1 cellular context compared by ENCODE assay signal in genomic region chr17:78875738-78876597, GRCh38.
TF ChIP-seq lines count a peak whose summit lies in the region.

No MANE protein-coding gene starts in this region.

TF ChIP-seq in HEK293, 187 proteins besides CTCF, POLR2A, EP300 and RAD21 (continued from another document):
- TF ChIP-seq ZNF221 (tag by site-specific recombination; IDR thresholded peaks at IDR 0.05; ENCODE audit: borderline replicate concordance) (no peak), EGR2 (tag by site-specific recombination; IDR thresholded peaks at IDR 0.05; ENCODE audit: low read depth) (no peak), PRDM10 (tag by site-specific recombination; IDR thresholded peaks at IDR 0.05) (peak; percentile 79), ZNF629 (tag by site-specific recombination; IDR thresholded peaks at IDR 0.05) (no peak), ZFHX2 (tag by site-specific recombination; conservative IDR thresholded peaks at IDR 0.05) (0 out of 2 replicates have a peak, but pooled peaks have one; percentile 17), ZNF664 (tag by site-specific recombination; IDR thresholded peaks at IDR 0.05) (no peak), ZNF544 (tag by site-specific recombination; IDR thresholded peaks at IDR 0.05) (no peak), ZSCAN18 (tag by site-specific recombination; IDR thresholded peaks at IDR 0.05) (no peak), ZNF843 (tag by site-specific recombination; IDR thresholded peaks at IDR 0.05) (no peak), PBX3 (CRISPR knock-in tag; IDR thresholded peaks at IDR 0.05) (no peak), ZNF10 (tag by site-specific recombination; IDR thresholded peaks at IDR 0.05) (no peak), BCL6B (tag by site-specific recombination; IDR thresholded peaks at IDR 0.05) (peak; percentile 62), ZNF174 (tag by site-specific recombination; IDR thresholded peaks at IDR 0.05) (no peak)
